In genomic region chr7:100867796-100868485, GRCh38 we compare ENCODE assay signal across 6 cellular contexts. TPM values are rescaled to one million over a fixed set of nuclear protein-coding genes. Genes with fewer than 3 reads are reported as not detected.
DNase-seq lines count a peak whose midpoint lies in the region; FAIRE-seq and TF ChIP-seq lines count a peak whose summit lies in the region.

No MANE protein-coding gene starts in this region.

- H2AFZ ChIP-seq in Karpas-422 (ENCODE audit: low read length): peak overlapping the region; percentile 82; the same call in 1 of the 2 replicates

- FAIRE-seq in small intestine (lab: Jason Lieb, UNC): no peak

- in situ Hi-C loops in GM13976 (cut with MboI; ENCODE audit: low sequenced_read_pairs, unreplicated experiment): loop anchor here (25.0 kb wide), 1 partner anchor 406 kb away; the partner anchor contains the start of gene SPACDR

- no peaks in the 10 kb centered on the region for H3K9me2 ChIP-seq in Karpas-422 (replicated peaks; ENCODE audit: insufficient read depth, low read length)

- 33 to 65% (median 56%) methylated on average over 25 of the region's 25 CpGs for WGBS in small intestine, 3 donors

- no peak for DNase-seq in Karpas-422
- DNase-seq in epithelial cell of prostate (ENCODE audit: low read depth, low spot score): no peak
- no peak for DNase-seq in small intestine
- no peak for DNase-seq in cerebellar nuclear complex (lab: John Stamatoyannopoulos, UW)
- no peak for DNase-seq in GM13976 (ENCODE audit: low spot score)
- no peak for DNase-seq in SKM-1 treated with dmso at 0.1 percent for 144 hours (lab: John Stamatoyannopoulos, UW; ENCODE audit: unreplicated experiment)

- H3K4me2 ChIP-seq in Karpas-422 (ENCODE audit: low read depth, low read length, poor library complexity, severe bottlenecking): peak overlapping the region; percentile 96

- no peaks in the 10 kb centered on the region for H3K27me3 ChIP-seq in Karpas-422 (ENCODE audit: low read length)
- no peaks in the 10 kb centered on the region for H3K27me3 ChIP-seq in small intestine (ENCODE audit: control insufficient read depth in 2 of 2, insufficient read depth in 2 of 2, low read length in 2 of 2)

- H3K4me3 ChIP-seq in Karpas-422 (ENCODE audit: low read length): peak overlapping the region; percentile 90
- peak overlapping the region; percentile 37 to 92 for H3K4me3 ChIP-seq in small intestine (ENCODE audit: low read depth in 1 of 2, low read length in 2 of 2)

- H3K9me3 ChIP-seq in Karpas-422 (ENCODE audit: low read length) (no peaks in the 10 kb centered on the region), small intestine (ENCODE audit: control insufficient read depth, low read depth) (no peaks in the 10 kb centered on the region)

- H4K20me1 ChIP-seq in Karpas-422 (ENCODE audit: insufficient read depth, low read depth, low read length): no peaks in the 10 kb centered on the region

- H3K79me2 ChIP-seq in Karpas-422 (ENCODE audit: low read length): peaks cover 26% of the 10 kb centered on the region

- TF ChIP-seq CTCF in GM13976 (IDR thresholded peaks at IDR 0.05; ENCODE audit: borderline replicate concordance, control extremely low read depth, extremely low read depth, insufficient read depth, missing control alignments): no peak

- peak overlapping the region; percentile 94 for H3K9ac ChIP-seq in Karpas-422 (ENCODE audit: low read length)

- H3K4me1 ChIP-seq in Karpas-422 (ENCODE audit: low read length) (peaks cover 20% of the 10 kb centered on the region), small intestine (ENCODE audit: control insufficient read depth in 2 of 2, insufficient read depth in 1 of 2, low read depth in 1 of 2, low read length in 1 of 2) (peaks cover 4% of the 10 kb centered on the region in 2 donors)

- peak overlapping the region; percentile 78 for H3K27ac ChIP-seq in Karpas-422 (ENCODE audit: low read length)
- H3K27ac ChIP-seq in epithelial cell of prostate: peak overlapping the region; percentile 99
- H3K27ac ChIP-seq in small intestine (ENCODE audit: low read depth in 1 of 2, low read length in 1 of 2): peak overlapping the region in 1 of 2 donors; percentile 94

- H3K36me3 ChIP-seq in Karpas-422 (ENCODE audit: insufficient read depth, low read length) (no peaks in the 10 kb centered on the region), small intestine (ENCODE audit: control insufficient read depth in 2 of 2, insufficient read depth in 2 of 2, low read length in 2 of 2) (no peaks in the 10 kb centered on the region)

RNA-seq across cellular contexts. Expression of gene TRIP6, which starts 0.8 kb away (rescaled TPM):
- 19.5 and 30.5 TPM in 2 replicates for total RNA-seq in Karpas-422 (2014; rRNA removed; shearing (Covaris generic); ENCODE audit: low replicate concordance)
- 10 to 100 TPM in 2 of 3 donors, 1 to 10 TPM in 1; 3.4 to 23.1 (median 10.3) TPM for polyA plus RNA-seq in small intestine

RNA-seq across cellular contexts. Expression of gene SRRT, which starts 7.0 kb away (rescaled TPM):
- total RNA-seq in Karpas-422 (2014; rRNA removed; shearing (Covaris generic); ENCODE audit: low replicate concordance): 65.8 and 103 TPM in 2 replicates
- 100 to 1,000 TPM in 1 of 3 donors, 10 to 100 TPM in 2; 77.1 to 113 (median 82.1) TPM for polyA plus RNA-seq in small intestine

RNA-seq across cellular contexts. Expression of gene SLC12A9, which starts 15.4 kb away (rescaled TPM):
- 21.0 and 33.9 TPM in 2 replicates for total RNA-seq in Karpas-422 (2014; rRNA removed; shearing (Covaris generic); ENCODE audit: low replicate concordance)
- 10 to 100 TPM; 10.5 to 28.8 (median 12.7) TPM for polyA plus RNA-seq in small intestine

RNA-seq across cellular contexts. Expression of gene UFSP1, which starts 21.6 kb away (rescaled TPM):
- total RNA-seq in Karpas-422 (2014; rRNA removed; shearing (Covaris generic); ENCODE audit: low replicate concordance): 3.3 and 17.2 TPM in 2 replicates
- 1 to 10 TPM; 3.5 to 5.3 (median 4.9) TPM for polyA plus RNA-seq in small intestine

RNA-seq across cellular contexts. Expression of gene ACHE, which starts 27.7 kb away (rescaled TPM):
- total RNA-seq in Karpas-422 (2014; rRNA removed; shearing (Covaris generic); ENCODE audit: low replicate concordance): not detected in 2 replicates
- polyA plus RNA-seq in small intestine: 10 to 100 TPM in 2 of 3 donors, 1 to 10 TPM in 1; 3.5 to 11.2 (median 11.0) TPM
